In the genomic region with DNA sequence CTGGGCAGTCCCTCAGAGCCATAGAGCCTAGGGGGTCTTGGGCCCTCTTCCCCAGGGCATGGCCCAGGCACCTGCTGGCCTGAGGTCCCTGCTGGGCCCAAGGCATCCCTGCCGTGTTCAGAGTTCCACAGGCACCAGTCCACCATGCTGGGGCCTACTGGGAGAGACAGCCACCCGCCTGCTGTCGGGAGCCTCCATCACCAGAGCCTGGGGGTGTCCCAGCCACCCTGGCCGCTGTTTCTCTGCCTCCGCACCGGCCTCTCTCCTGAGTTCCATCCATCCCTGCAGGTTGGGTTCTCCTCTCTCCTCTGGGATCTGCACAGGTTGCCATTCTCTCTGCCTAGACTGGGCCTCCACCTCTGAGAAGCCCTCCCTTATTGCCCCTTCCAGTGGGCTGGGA, we compare ENCODE assay signal across 22 cellular contexts.
A peak's percentile ranks its signal among the peaks of the same experiment; 100 is the strongest.
DNase-seq lines count a peak whose midpoint lies in the region; ATAC-seq, FAIRE-seq and TF ChIP-seq lines count a peak whose summit lies in the region.
"Had no signal": no experiment of that assay in that cellular context is flagged by ENCODE, and none has a peak within 500 bp of the region (broad histone marks: within the 10 kb centered on the region; RNA-seq: fewer than 3 reads in every experiment).

No MANE protein-coding gene starts in this region.

- no peaks in the 10 kb centered on the region for H3F3A ChIP-seq in SK-N-SH (replicated peaks; ENCODE audit: insufficient read depth)

- no peak overlapping the region for H3K9ac ChIP-seq in SK-N-SH

- no peak for TF ChIP-seq CTCF in SK-N-SH (IDR thresholded peaks at IDR 0.05)
- no peak for TF ChIP-seq CTCF in coronary artery (IDR thresholded peaks at IDR 0.05)
- no peak for TF ChIP-seq CTCF in osteocyte (IDR thresholded peaks at IDR 0.05)

- no peak overlapping the region for H3K27ac Mint-ChIP-seq in osteocyte (ENCODE audit: unreplicated experiment)
- H3K27ac Mint-ChIP-seq: B cell had no signal

- peaks cover 0 to 9% of the 10 kb centered on the region in 2 experiments; a peak in 1 of 4 replicates for H3K4me1 ChIP-seq in SK-N-SH (ENCODE audit: control insufficient read depth in 1 of 2, insufficient read depth in 2 of 2, low read depth in 1 of 2, low read length in 1 of 2)

- H3K4me1 Mint-ChIP-seq in osteocyte (ENCODE audit: unreplicated experiment): no peaks in the 10 kb centered on the region

- no peak overlapping the region for H3K27ac ChIP-seq in SK-N-SH (ENCODE audit: low read depth in 2 of 2, low read length in 1 of 2)
- no peak overlapping the region for H3K27ac ChIP-seq in coronary artery
- H3K27ac ChIP-seq: 22Rv1, esophagus squamous epithelium, WERI-Rb-1 had no signal

- DNase-seq in SK-N-SH: peak; percentile 6
- peak; percentile 5 for DNase-seq in GM12892 (ENCODE audit: insufficient read length)
- peak; percentile 66 for DNase-seq in coronary artery (ENCODE audit: low spot score)
- peak; percentile 73 for DNase-seq in osteocyte (ENCODE audit: extremely low spot score, unreplicated experiment)
- DNase-seq in NAMALWA (ENCODE audit: low spot score): no peak
- DNase-seq in NCI-H146 (lab: John Stamatoyannopoulos, UW): no peak
- DNase-seq in NCI-H1105 treated with DMSO at 0.1 percent for 48 hours (lab: John Stamatoyannopoulos, UW): no peak
- DNase-seq: activated gamma-delta T cell treated with Interleukin-2 at 50 U/mL for 16 hours; anterior cingulate cortex; effector CD8-positive, alpha-beta T cell; EL; esophagus squamous epithelium; NCI-H1417 treated with DMSO at 0.1 percent for 48 hours; NCI-H526; nucleus accumbens; SHP77; stimulated activated CD4-positive, alpha-beta T cell treated with anti-CD3 and anti-CD28 coated beads, Interleukin-2, amount 100 ng/mL, for 48 hours; WERI-Rb-1 had no signal

- H2AFZ ChIP-seq in SK-N-SH (ENCODE audit: low read depth): no peak overlapping the region

- POLR2A ChIA-PET in SK-N-SH (lab: Yijun Ruan, JAX): no interaction called here

- 58% methylated on average over 6 of the region's 6 CpGs for WGBS in SK-N-SH (ENCODE audit: low lambda C conversion rate)

- no peak for TF ChIP-seq POLR2A in GM12892 (IDR thresholded peaks at IDR 0.05; ENCODE audit: low read depth, low read length)

- no peaks in the 10 kb centered on the region for H3K79me2 ChIP-seq in SK-N-SH (ENCODE audit: insufficient read depth)

- no peak for TF ChIP-seq EP300 in SK-N-SH (IDR thresholded peaks at IDR 0.05; ENCODE audit: borderline replicate concordance in 1 of 2, low read depth in 1 of 2, low read length in 1 of 2)

- no peak for ATAC-seq in SK-N-SH treated with all-trans-retinoic acid at 6 μM for 48 hours

- H3K27me3 Mint-ChIP-seq in osteocyte (ENCODE audit: unreplicated experiment): peaks cover 8% of the 10 kb centered on the region
- H3K27me3 Mint-ChIP-seq: B cell had no signal

- H3K4me2 ChIP-seq in SK-N-SH: no peak overlapping the region

- H3K4me3 ChIP-seq in SK-N-SH (ENCODE audit: low read depth in 2 of 2, low read length in 1 of 2): no peak overlapping the region
- H3K4me3 ChIP-seq in coronary artery: no peak overlapping the region
- H3K4me3 ChIP-seq: esophagus squamous epithelium had no signal

- CTCF ChIA-PET in SK-N-SH (lab: Yijun Ruan, JAX): interaction anchor here (0.7 to 3.2 kb wide), 5 partner anchors 17 to 93 kb away, joined by 4 to 11 read pairs (median 4); no protein-coding TSS in a partner anchor

- H3K36me3 ChIP-seq in SK-N-SH (replicated peaks in 1 of 2; ENCODE audit: control insufficient read depth in 1 of 2, insufficient read depth in 2 of 2, low read length in 1 of 2): no peaks in the 10 kb centered on the region
- H3K36me3 ChIP-seq: esophagus squamous epithelium, WERI-Rb-1 had no signal

- H3K9me2 ChIP-seq in SK-N-SH: no peaks in the 10 kb centered on the region

- H3K27me3 ChIP-seq in SK-N-SH (ENCODE audit: insufficient read depth): no peaks in the 10 kb centered on the region

- no peak for FAIRE-seq in GM12892 (lab: Jason Lieb, UNC)
- FAIRE-seq: H1 had no signal

- H4K20me1 ChIP-seq in SK-N-SH (ENCODE audit: insufficient read depth): no peaks in the 10 kb centered on the region

- no peaks in the 10 kb centered on the region for H3K9me3 ChIP-seq in SK-N-SH
- H3K9me3 ChIP-seq: esophagus squamous epithelium had no signal

- H3K36me3 Mint-ChIP-seq in osteocyte (ENCODE audit: unreplicated experiment): no peaks in the 10 kb centered on the region

- TF ChIP-seq RAD21 in SK-N-SH (IDR thresholded peaks at IDR 0.05; ENCODE audit: low read length): no peak

- H3K4me3 Mint-ChIP-seq in osteocyte (ENCODE audit: unreplicated experiment): no peak overlapping the region
- H3K4me3 Mint-ChIP-seq: B cell had no signal

- no peaks in the 10 kb centered on the region for H3K9me3 Mint-ChIP-seq in osteocyte (ENCODE audit: unreplicated experiment)

TF ChIP-seq in SK-N-SH, 30 proteins besides CTCF, POLR2A, EP300 and RAD21 (continues in another document):
- TF ChIP-seq TEAD4 (IDR thresholded peaks at IDR 0.05; ENCODE audit: borderline replicate concordance, insufficient read depth) (no peak), GABPA (IDR thresholded peaks at IDR 0.05; ENCODE audit: low read depth) (no peak), POLR2AphosphoS5 (IDR thresholded peaks at IDR 0.05; ENCODE audit: low read depth, low read length) (no peak), MEF2A (IDR thresholded peaks at IDR 0.05; ENCODE audit: borderline replicate concordance, low read depth) (no peak), MXI1 (IDR thresholded peaks at IDR 0.05; ENCODE audit: low read depth, low read length) (no peak), MAX (IDR thresholded peaks at IDR 0.05; ENCODE audit: low read depth) (no peak), ELF1 (IDR thresholded peaks at IDR 0.05) (no peak), PBX3 (IDR thresholded peaks at IDR 0.05) (no peak), RFX5 (IDR thresholded peaks at IDR 0.05; ENCODE audit: low read length) (no peak)

TF ChIP-seq in SK-N-SH treated with all-trans-retinoic acid at 6 μM for 48 hours, 23 proteins besides CTCF, POLR2A, EP300 and RAD21 (continues in another document):
- no peak for TF ChIP-seq ZC3H10 (CRISPR knock-in tag; IDR thresholded peaks at IDR 0.05)
- TF ChIP-seq OSR1 (CRISPR knock-in tag; IDR thresholded peaks at IDR 0.05): no peak
- no peak for TF ChIP-seq ISL1 (CRISPR knock-in tag; IDR thresholded peaks at IDR 0.05)
- TF ChIP-seq ZNF70 (CRISPR knock-in tag; IDR thresholded peaks at IDR 0.05): no peak
- TF ChIP-seq GLIS3 (CRISPR knock-in tag; IDR thresholded peaks at IDR 0.05): no peak
- TF ChIP-seq CSRNP3 (CRISPR knock-in tag; IDR thresholded peaks at IDR 0.05): no peak
- TF ChIP-seq ZFP30 (CRISPR knock-in tag; IDR thresholded peaks at IDR 0.05): no peak
- no peak for TF ChIP-seq TSHZ2 (CRISPR knock-in tag; IDR thresholded peaks at IDR 0.05)
- TF ChIP-seq CREB5 (CRISPR knock-in tag; IDR thresholded peaks at IDR 0.05; ENCODE audit: low read depth): no peak
- TF ChIP-seq BACH2 (CRISPR knock-in tag; IDR thresholded peaks at IDR 0.05; ENCODE audit: borderline replicate concordance): no peak
- TF ChIP-seq ZNF8 (CRISPR knock-in tag; IDR thresholded peaks at IDR 0.05): no peak

Comparison
In these comparisons a context has a peak if more than half of its experiments do, and no peak if none do; other contexts are left out.
1. DNase-seq: peak in SK-N-SH (single experiment), GM12892 (single experiment), coronary artery (single experiment) and osteocyte (single experiment); none in NAMALWA (single experiment), NCI-H146 (single experiment) and NCI-H1105 treated with DMSO at 0.1 percent for 48 hours (single experiment).